ENCODE assay signal across 7 cellular contexts in genomic region chr12:122981036-122981471, GRCh38. TPM values are rescaled to one million over a fixed set of nuclear protein-coding genes. Genes with fewer than 3 reads are reported as not detected.
A peak's percentile ranks its signal among the peaks of the same experiment; 100 is the strongest.
DNase-seq lines count a peak whose midpoint lies in the region; ATAC-seq and TF ChIP-seq lines count a peak whose summit lies in the region.

No MANE protein-coding gene starts in this region.

- H3K9me3 ChIP-seq in T-helper 17 cell (ENCODE audit: control insufficient read depth, low read length, poor library complexity, severe bottlenecking) = no peaks in the 10 kb centered on the region

- H3K27me3 Mint-ChIP-seq in T-helper 17 cell = no peaks in the 10 kb centered on the region

- DNase-seq in T-helper 17 cell = no peak
- DNase-seq in fibroblast of villous mesenchyme (ENCODE audit: low read depth) = no peak
- DNase-seq in NCI-H146 treated with DMSO at 0.1 percent for 48 hours (lab: John Stamatoyannopoulos, UW; ENCODE audit: unreplicated experiment) = no peak

- no peaks in the 10 kb centered on the region for H3K36me3 Mint-ChIP-seq in T-helper 17 cell (ENCODE audit: low read depth)

- H3K27me3 ChIP-seq in rectal smooth muscle tissue (ENCODE audit: control insufficient read depth, insufficient read depth, low read length) = no peaks in the 10 kb centered on the region

- H3K27ac ChIP-seq in rectal smooth muscle tissue (ENCODE audit: low read depth, low read length) = peak overlapping the region; percentile 76

- TF ChIP-seq CTCF in fibroblast of villous mesenchyme (IDR thresholded peaks at IDR 0.05; ENCODE audit: insufficient read depth, low read depth, low read length) = no peak

- H3K9ac ChIP-seq in rectal smooth muscle tissue (ENCODE audit: low read length) = peak overlapping the region; percentile 87

- peak overlapping the region; percentile 92 for H3K4me3 Mint-ChIP-seq in T-helper 17 cell

- H3K27ac Mint-ChIP-seq in T-helper 17 cell = peak overlapping the region; percentile 83

- H3K4me3 ChIP-seq in fibroblast of villous mesenchyme (ENCODE audit: low read depth, low read length) (peak overlapping the region; percentile 85), rectal smooth muscle tissue (ENCODE audit: low read length) (peak overlapping the region; percentile 87)

- peaks cover 30% of the 10 kb centered on the region for H3K4me1 Mint-ChIP-seq in T-helper 17 cell

- peak; percentile 12 for ATAC-seq in GM18505 (IDR thresholded peaks at IDR 0.05; ENCODE audit: unreplicated experiment)
- peak; percentile 24 for ATAC-seq in HG02759 (IDR thresholded peaks at IDR 0.05; ENCODE audit: unreplicated experiment)
- peak; percentile 44 for ATAC-seq in T-helper 17 cell
- ATAC-seq in HG03457 (IDR thresholded peaks at IDR 0.05; ENCODE audit: unreplicated experiment) = no peak

- TF ChIP-seq POLR2A in GM18505 (IDR thresholded peaks at IDR 0.05; ENCODE audit: borderline replicate concordance, extremely low read depth, insufficient read depth, insufficient read length) = no peak

- H3K4me1 ChIP-seq in rectal smooth muscle tissue (ENCODE audit: control insufficient read depth, insufficient read depth, low read length) = peaks cover 21% of the 10 kb centered on the region

- H3K36me3 ChIP-seq in rectal smooth muscle tissue (ENCODE audit: control insufficient read depth, insufficient read depth, low read length) = peaks cover 8% of the 10 kb centered on the region

RNA-seq across cellular contexts. Expression of gene ARL6IP4, which starts 0.6 kb away (rescaled TPM):
- total RNA-seq in T-helper 17 cell (100 to 1,000 TPM; 109 to 131 TPM), fibroblast of villous mesenchyme (117 and 161 TPM in 2 replicates)

RNA-seq across cellular contexts. Expression of gene OGFOD2, which starts 6.0 kb away (rescaled TPM):
- 10 to 100 TPM; 17.9 to 20.3 TPM for total RNA-seq in T-helper 17 cell
- 7.3 and 11.9 TPM in 2 replicates for total RNA-seq in fibroblast of villous mesenchyme

RNA-seq across cellular contexts. Expression of gene ABCB9, which starts 14.8 kb away (rescaled TPM):
- total RNA-seq in T-helper 17 cell = 1 to 10 TPM; 4.1 to 6.1 TPM
- 12.1 and 12.9 TPM in 2 replicates for total RNA-seq in fibroblast of villous mesenchyme
